Comparison of ENCODE assay signal across 18 cellular contexts in the genomic region with DNA sequence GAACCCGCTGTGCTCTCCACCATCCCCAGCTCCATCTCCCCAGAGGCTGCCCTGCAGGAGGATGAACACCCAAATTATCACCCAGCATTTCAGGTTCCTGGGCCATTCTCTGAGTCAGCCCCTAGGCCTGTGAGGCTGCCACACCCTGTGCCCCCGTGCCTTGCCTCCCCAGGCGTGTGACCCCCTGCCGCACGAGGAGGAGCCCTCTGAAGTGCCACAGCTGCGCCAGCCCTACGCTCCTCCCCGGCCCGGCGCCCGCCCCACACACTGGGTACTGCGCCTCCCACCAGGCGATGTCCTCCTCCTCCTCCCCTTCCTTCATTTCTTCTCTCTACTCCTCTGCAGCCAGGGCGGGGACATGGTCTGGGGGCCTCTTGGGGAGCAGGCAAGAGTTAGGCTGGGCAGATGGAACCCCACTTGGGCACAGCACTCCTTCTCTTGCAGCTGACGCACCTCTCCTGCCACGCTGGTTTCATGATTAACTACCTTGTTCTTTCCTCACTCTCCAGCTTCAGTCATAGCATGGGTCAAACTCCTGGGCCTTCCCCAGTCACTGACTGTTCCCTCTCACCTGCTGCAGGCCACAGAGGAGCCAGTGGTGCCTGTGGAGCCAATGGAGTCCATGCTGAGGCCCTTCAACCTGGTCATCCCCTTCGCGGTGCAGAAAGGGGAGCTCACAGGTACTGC. TPM values are rescaled to one million over a fixed set of nuclear protein-coding genes. Genes with fewer than 3 reads are reported as not detected.
"Had no signal": no experiment of that assay in that cellular context is flagged by ENCODE, and none has a peak within 500 bp of the region (broad histone marks: within the 10 kb centered on the region; RNA-seq: fewer than 3 reads in every experiment).

No MANE protein-coding gene starts in this region.

- H3K4me1 ChIP-seq: body of pancreas, neural progenitor cell, sigmoid colon, transverse colon had no signal

- H3K4me3 ChIP-seq: body of pancreas, esophagus squamous epithelium, neural progenitor cell, ovary, sigmoid colon, transverse colon had no signal

- H3K27me3 ChIP-seq: body of pancreas, neural progenitor cell, ovary, sigmoid colon, transverse colon had no signal

- DNase-seq: activated CD4-positive, alpha-beta T cell treated with anti-CD3 and anti-CD28 coated beads for 36 hours; activated CD4-positive, alpha-beta T cell treated with anti-CD3 and anti-CD28 coated beads, Interleukin-2, amount 50 U/mL, for 48 hours; activated gamma-delta T cell treated with Interleukin-2 at 50 U/mL for 16 hours; activated T-cell treated with anti-CD3 and anti-CD28 coated beads for 4 hours; body of pancreas; dermis blood vessel endothelial cell; effector memory CD4-positive, alpha-beta T cell; esophagus squamous epithelium; left cardiac atrium; naive B cell; ovary; sigmoid colon; stimulated activated naive CD4-positive, alpha-beta T cell; transverse colon had no signal

- ATAC-seq: activated CD4-positive, alpha-beta T cell treated with anti-CD3 and anti-CD28 coated beads for 36 hours; activated naive CD4-positive, alpha-beta T cell treated with anti-CD3 and anti-CD28 coated beads, Interleukin-2, amount 50 U/mL, for 72 hours; body of pancreas; left cardiac atrium; WTC11 had no signal

- H3K36me3 ChIP-seq: neural progenitor cell, ovary, transverse colon had no signal

- H3K9me3 ChIP-seq: body of pancreas, esophagus squamous epithelium, ovary, sigmoid colon, transverse colon had no signal

- H3K27ac ChIP-seq: body of pancreas, esophagus squamous epithelium, neural progenitor cell, ovary, transverse colon had no signal

RNA-seq across cellular contexts. Expression of a gene that starts 19.7 kb away (rescaled TPM):
- total RNA-seq: T-helper 2 cell treated with Interferon-gamma antibody and Interleukin-4, amounts not matched to agents 100 ng/mL and 5 ng/mL, for 36 hours had no signal
